ENCODE assay signal across 1 cellular context in the genomic region with DNA sequence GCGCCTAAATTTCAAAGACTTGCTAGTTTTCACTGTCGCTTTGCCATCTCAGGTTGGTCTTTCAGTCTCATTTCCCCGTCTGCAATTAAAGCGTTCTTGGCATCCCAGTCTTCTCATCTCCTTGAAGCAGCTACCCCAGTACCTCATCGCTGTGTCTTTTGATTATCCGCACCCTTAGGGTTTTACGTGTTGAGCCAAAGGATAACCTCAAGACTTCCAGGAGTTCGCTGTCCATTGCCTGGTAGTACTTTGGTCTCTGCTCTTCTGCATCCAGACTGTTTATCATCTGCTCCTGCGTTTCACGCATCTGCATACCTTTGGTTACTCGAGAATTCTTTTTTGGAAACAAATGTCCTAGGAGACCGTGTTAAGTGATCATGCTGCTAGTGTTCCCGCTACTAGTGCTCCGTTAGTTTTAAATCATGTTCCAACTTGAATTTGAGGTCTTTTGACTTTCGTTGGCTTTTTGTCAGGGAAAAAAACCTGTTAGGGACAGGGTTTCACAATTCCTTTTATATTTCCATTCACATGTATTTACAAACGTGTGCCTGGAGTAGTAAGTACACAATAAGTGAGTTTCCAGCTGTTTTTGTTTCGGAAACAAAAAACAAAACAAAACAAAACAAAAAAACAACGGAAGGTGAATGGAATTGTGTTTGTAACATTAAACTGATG.
TF ChIP-seq lines count a peak whose summit lies in the region.

No MANE protein-coding gene starts in this region.

TF ChIP-seq in IMR-90, 13 proteins besides CTCF, POLR2A, EP300 and RAD21 (continued from another document):
- TF ChIP-seq RFX5 (IDR thresholded peaks at IDR 0.05; ENCODE audit: low read depth, low read length) = no peak
